1 cellular context compared by ENCODE assay signal in the genomic region with DNA sequence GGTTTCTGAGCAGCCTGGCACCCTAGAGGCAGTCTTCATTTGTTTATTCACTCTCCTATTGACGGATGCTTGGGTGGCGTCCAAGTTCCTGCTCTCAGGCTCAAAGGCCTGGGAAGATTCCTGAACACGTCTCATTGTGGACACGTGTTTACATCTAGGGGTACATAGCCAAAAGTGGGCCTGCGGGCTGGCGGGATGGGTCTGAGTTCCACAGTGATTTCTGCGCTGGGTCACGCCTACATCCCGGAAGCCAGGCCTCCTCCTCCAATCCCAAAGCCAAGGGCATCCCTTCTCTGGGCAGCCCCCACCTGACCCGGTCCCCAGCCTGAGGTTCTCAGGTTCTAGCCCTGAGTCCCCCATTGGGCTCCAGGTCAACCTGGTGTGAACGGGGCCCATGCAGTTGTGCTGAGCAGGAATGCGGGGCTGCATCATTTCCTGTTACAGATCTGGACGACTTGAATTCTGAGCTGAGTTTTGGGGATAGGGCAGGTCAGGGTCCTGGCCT.
TF ChIP-seq lines count a peak whose summit lies in the region.

No MANE protein-coding gene starts in this region.

TF ChIP-seq in IMR-90, 13 proteins besides CTCF, POLR2A, EP300 and RAD21:
- TF ChIP-seq, protein P1, sequence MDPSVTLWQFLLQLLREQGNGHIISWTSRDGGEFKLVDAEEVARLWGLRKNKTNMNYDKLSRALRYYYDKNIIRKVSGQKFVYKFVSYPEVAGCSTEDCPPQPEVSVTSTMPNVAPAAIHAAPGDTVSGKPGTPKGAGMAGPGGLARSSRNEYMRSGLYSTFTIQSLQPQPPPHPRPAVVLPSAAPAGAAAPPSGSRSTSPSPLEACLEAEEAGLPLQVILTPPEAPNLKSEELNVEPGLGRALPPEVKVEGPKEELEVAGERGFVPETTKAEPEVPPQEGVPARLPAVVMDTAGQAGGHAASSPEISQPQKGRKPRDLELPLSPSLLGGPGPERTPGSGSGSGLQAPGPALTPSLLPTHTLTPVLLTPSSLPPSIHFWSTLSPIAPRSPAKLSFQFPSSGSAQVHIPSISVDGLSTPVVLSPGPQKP (IDR thresholded peaks at IDR 0.05; ENCODE audit: borderline replicate concordance, low read depth, low read length): no peak
- TF ChIP-seq CEBPB (IDR thresholded peaks at IDR 0.05; ENCODE audit: low read depth, low read length) (no peak), BHLHE40 (IDR thresholded peaks at IDR 0.05; ENCODE audit: low read depth, low read length) (no peak), MAZ (IDR thresholded peaks at IDR 0.05; ENCODE audit: borderline replicate concordance, low read depth, low read length) (no peak), SMC3 (IDR thresholded peaks at IDR 0.05; ENCODE audit: low read depth, low read length) (no peak), NFE2L2 (IDR thresholded peaks at IDR 0.05; ENCODE audit: low read depth, low read length) (no peak), RCOR1 (IDR thresholded peaks at IDR 0.05; ENCODE audit: insufficient replicate concordance, low read length) (no peak), CHD1 (IDR thresholded peaks at IDR 0.05; ENCODE audit: low read depth, low read length) (no peak), RFX5 (IDR thresholded peaks at IDR 0.05; ENCODE audit: low read depth, low read length) (no peak), FOS (IDR thresholded peaks at IDR 0.05; ENCODE audit: low read depth, low read length) (no peak), MAFK (IDR thresholded peaks at IDR 0.05; ENCODE audit: low read depth, low read length) (no peak), MXI1 (IDR thresholded peaks at IDR 0.05; ENCODE audit: borderline replicate concordance, low read depth, low read length) (no peak)
- TF ChIP-seq, protein P2, sequence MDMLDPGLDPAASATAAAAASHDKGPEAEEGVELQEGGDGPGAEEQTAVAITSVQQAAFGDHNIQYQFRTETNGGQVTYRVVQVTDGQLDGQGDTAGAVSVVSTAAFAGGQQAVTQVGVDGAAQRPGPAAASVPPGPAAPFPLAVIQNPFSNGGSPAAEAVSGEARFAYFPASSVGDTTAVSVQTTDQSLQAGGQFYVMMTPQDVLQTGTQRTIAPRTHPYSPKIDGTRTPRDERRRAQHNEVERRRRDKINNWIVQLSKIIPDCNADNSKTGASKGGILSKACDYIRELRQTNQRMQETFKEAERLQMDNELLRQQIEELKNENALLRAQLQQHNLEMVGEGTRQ (IDR thresholded peaks at IDR 0.05; ENCODE audit: low read depth, low read length): no peak
